In genomic region chr12:66497000-66497897, GRCh38 we compare ENCODE assay signal across 20 cellular contexts.
"Had no signal": no experiment of that assay in that cellular context is flagged by ENCODE, and none has a peak within 500 bp of the region (broad histone marks: within the 10 kb centered on the region; RNA-seq: fewer than 3 reads in every experiment).

No MANE protein-coding gene starts in this region.

- H3K27ac ChIP-seq: left lung, prostate gland, right lobe of liver, spleen, transverse colon had no signal

- H3K9me3 Mint-ChIP-seq: activated CD4-positive, alpha-beta T cell treated with anti-CD3 and anti-CD28 coated beads, Interleukin-2, amount 10 ng/mL, durations not matched to agents 7 days and 5 days; activated naive CD8-positive, alpha-beta T cell treated with anti-CD3 and anti-CD28 coated beads, Interleukin-2, amount 50 U/mL, for 24 hours; central memory CD8-positive, alpha-beta T cell; memory B cell; natural killer cell treated with Interleukin-12 subunit alpha and Interleukin-12 subunit beta and Interleukin-15 and Interleukin-18, amount 100 ng/mL, for 72 hours; stimulated activated naive B cell treated with anti-CD40 and anti-IgM and Interleukin-4, amounts not matched to agents 10 μg/mL and 1 μg/mL and 100 μg/mL, for 72 hours; T-helper 1 cell treated with Interleukin-12 subunit alpha and Interleukin-12 subunit beta and Interleukin-4 antibody, amounts not matched to agents 30 μg/mL and 1 μg/mL, for 36 hours had no signal

- DNase-seq: activated CD4-positive, alpha-beta T cell treated with anti-CD3 and anti-CD28 coated beads, Interleukin-2, amount 10 ng/mL, durations not matched to agents 7 days and 5 days; activated CD4-positive, CD25-positive, alpha-beta regulatory T cell; activated CD8-positive, alpha-beta memory T cell treated with anti-CD3 and anti-CD28 coated beads for 24 hours; activated naive CD4-positive, alpha-beta T cell treated with Interleukin-2 at 50 U/mL for 16 hours; activated naive CD8-positive, alpha-beta T cell treated with anti-CD3 and anti-CD28 coated beads, Interleukin-2, amount 50 U/mL, for 24 hours; cortex of kidney; effector CD8-positive, alpha-beta T cell; hypothalamus; left lung; occipital lobe; right lobe of liver; spleen; stimulated activated CD4-positive, alpha-beta T cell treated with anti-CD3 and anti-CD28 coated beads, Interleukin-1b, Interleukin-23, amount 100 ng/mL, for 48 hours; stimulated activated naive B cell treated with anti-CD40 and anti-IgM and Interleukin-4, amounts not matched to agents 10 μg/mL and 1 μg/mL and 100 μg/mL, for 72 hours; transverse colon had no signal

- H3K36me3 ChIP-seq: left lung, prostate gland, right lobe of liver, spleen, transverse colon had no signal

- H3K4me1 Mint-ChIP-seq: activated CD4-positive, alpha-beta T cell treated with anti-CD3 and anti-CD28 coated beads, Interleukin-2, amount 10 ng/mL, durations not matched to agents 7 days and 5 days; activated naive CD8-positive, alpha-beta T cell treated with anti-CD3 and anti-CD28 coated beads, Interleukin-2, amount 50 U/mL, for 24 hours; central memory CD8-positive, alpha-beta T cell; memory B cell; stimulated activated naive B cell treated with anti-CD40 and anti-IgM and Interleukin-4, amounts not matched to agents 10 μg/mL and 1 μg/mL and 100 μg/mL, for 72 hours had no signal

- H3K36me3 Mint-ChIP-seq: memory B cell; natural killer cell treated with Interleukin-12 subunit alpha and Interleukin-12 subunit beta and Interleukin-15 and Interleukin-18, amount 100 ng/mL, for 72 hours; stimulated activated naive B cell treated with anti-CD40 and anti-IgM and Interleukin-4, amounts not matched to agents 10 μg/mL and 1 μg/mL and 100 μg/mL, for 72 hours had no signal

- H3K4me1 ChIP-seq: left lung, prostate gland, right lobe of liver, spleen, transverse colon had no signal

- H3K4me3 Mint-ChIP-seq: activated CD4-positive, alpha-beta T cell treated with anti-CD3 and anti-CD28 coated beads, Interleukin-2, amount 10 ng/mL, durations not matched to agents 7 days and 5 days; activated naive CD8-positive, alpha-beta T cell treated with anti-CD3 and anti-CD28 coated beads, Interleukin-2, amount 50 U/mL, for 24 hours; central memory CD8-positive, alpha-beta T cell; memory B cell; natural killer cell treated with Interleukin-12 subunit alpha and Interleukin-12 subunit beta and Interleukin-15 and Interleukin-18, amount 100 ng/mL, for 72 hours; stimulated activated naive B cell treated with anti-CD40 and anti-IgM and Interleukin-4, amounts not matched to agents 10 μg/mL and 1 μg/mL and 100 μg/mL, for 72 hours; T-helper 1 cell treated with Interleukin-12 subunit alpha and Interleukin-12 subunit beta and Interleukin-4 antibody, amounts not matched to agents 30 μg/mL and 1 μg/mL, for 36 hours had no signal

- H3K27ac Mint-ChIP-seq: activated CD4-positive, alpha-beta T cell treated with anti-CD3 and anti-CD28 coated beads, Interleukin-2, amount 10 ng/mL, durations not matched to agents 7 days and 5 days; activated naive CD8-positive, alpha-beta T cell treated with anti-CD3 and anti-CD28 coated beads, Interleukin-2, amount 50 U/mL, for 24 hours; memory B cell; natural killer cell treated with Interleukin-12 subunit alpha and Interleukin-12 subunit beta and Interleukin-15 and Interleukin-18, amount 100 ng/mL, for 72 hours; stimulated activated naive B cell treated with anti-CD40 and anti-IgM and Interleukin-4, amounts not matched to agents 10 μg/mL and 1 μg/mL and 100 μg/mL, for 72 hours; T-helper 1 cell treated with Interleukin-12 subunit alpha and Interleukin-12 subunit beta and Interleukin-4 antibody, amounts not matched to agents 30 μg/mL and 1 μg/mL, for 36 hours had no signal

- H3K4me3 ChIP-seq: left lung, prostate gland, right lobe of liver, spleen, transverse colon had no signal

- H3K9me3 ChIP-seq: left lung, prostate gland, right lobe of liver, spleen, transverse colon had no signal

- H3K27me3 ChIP-seq: left lung, right lobe of liver, spleen, transverse colon had no signal
